Comparison of ENCODE assay signal across 8 cellular contexts in genomic region chr5:180090098-180090768, GRCh38. TPM values are rescaled to one million over a fixed set of nuclear protein-coding genes. Genes with fewer than 3 reads are reported as not detected.
DNase-seq lines count a peak whose midpoint lies in the region; ATAC-seq and TF ChIP-seq lines count a peak whose summit lies in the region.

No MANE protein-coding gene starts in this region.

- intact Hi-C loops in OCI-LY7 (cut with micrococcal nuclease; ENCODE audit: unreplicated experiment): no loop called here

- no peaks in the 10 kb centered on the region for H3K9me3 Mint-ChIP-seq in naive B cell

- H3K36me3 Mint-ChIP-seq in naive B cell: no peaks in the 10 kb centered on the region

- no peaks in the 10 kb centered on the region for H3K27me3 ChIP-seq in fibroblast of lung (ENCODE audit: control insufficient read depth, insufficient read depth, low read length)

- DNase-seq in AG09309 (ENCODE audit: low read depth): no peak
- DNase-seq in OCI-LY7 (ENCODE audit: low spot score): peak; percentile 55
- peak; percentile 85 to 89 for DNase-seq in activated T-cell treated with anti-CD3 and anti-CD28 coated beads, Interleukin-2, amount 50 U/mL, for 48 hours
- DNase-seq in fibroblast of lung (ENCODE audit: low read depth in 2 of 2): peak; percentile 65 to 67
- peak; percentile 81 for DNase-seq in naive B cell
- DNase-seq in stimulated activated CD8-positive, alpha-beta memory T cell treated with anti-CD3 and anti-CD28 coated beads, Interleukin-7, amount 100 ng/mL, for 48 hours (ENCODE audit: extremely low read depth in 1 of 2, low read depth in 1 of 2): peak; percentile 48 to 55

- no TSS peak for BruUV-seq in OCI-LY7 (replicated peaks; lab: Mats Ljungman, UMichigan)

- H3K27me3 Mint-ChIP-seq in naive B cell: peaks cover 4 to 10% (median 5%) of the 10 kb centered on the region in 3 donors

- POLR2A ChIA-PET in OCI-LY7 (lab: Charles Lee): no interaction called here

- CTCF ChIA-PET in OCI-LY7 (lab: Charles Lee; ENCODE audit: unreplicated experiment): interaction anchor here (0.6 to 0.7 kb wide), 2 partner anchors 370 to 677 kb away, joined by 4 read pairs; no protein-coding TSS in a partner anchor

- H3K4me3 Mint-ChIP-seq in naive B cell: peak overlapping the region; percentile 73 to 95 (median 90)

- H3K27ac ChIP-seq in OCI-LY7 (ENCODE audit: low read depth, low read length, poor library complexity, severe bottlenecking) (no peak overlapping the region), fibroblast of lung (ENCODE audit: insufficient read depth, low read length) (no peak overlapping the region)

- H3K27ac Mint-ChIP-seq in naive B cell: peak overlapping the region; percentile 44 to 88 (median 80)

- no peaks in the 10 kb centered on the region for H3K79me2 ChIP-seq in OCI-LY7 (ENCODE audit: insufficient read depth, low read depth, low read length)
- no peaks in the 10 kb centered on the region for H3K79me2 ChIP-seq in fibroblast of lung (ENCODE audit: control insufficient read depth, insufficient read depth, low read length)

- no peaks in the 10 kb centered on the region for H3K9me3 ChIP-seq in OCI-LY7 (ENCODE audit: low read length)
- no peaks in the 10 kb centered on the region for H3K9me3 ChIP-seq in fibroblast of lung (ENCODE audit: control insufficient read depth, insufficient read depth, low read depth, low read length)

- peaks cover 4 to 13% (median 8%) of the 10 kb centered on the region in 3 donors for H3K4me1 Mint-ChIP-seq in naive B cell

- no peak overlapping the region for H2AFZ ChIP-seq in OCI-LY7 (ENCODE audit: low read length)
- H2AFZ ChIP-seq in fibroblast of lung (ENCODE audit: low read length): peak overlapping the region; percentile 83

- peak; percentile 53 for ATAC-seq in GM21786 (IDR thresholded peaks at IDR 0.05; ENCODE audit: unreplicated experiment)
- ATAC-seq in naive B cell (ENCODE audit: low read depth in 2 of 2): peak; percentile 96 to 97
- ATAC-seq in GM21360 (IDR thresholded peaks at IDR 0.05; ENCODE audit: unreplicated experiment): no peak

- H4K20me1 ChIP-seq in OCI-LY7 (ENCODE audit: insufficient read depth, low read length) (no peaks in the 10 kb centered on the region), fibroblast of lung (ENCODE audit: control insufficient read depth, extremely low read depth, insufficient read depth, low read length) (no peaks in the 10 kb centered on the region)

- H3K4me2 ChIP-seq in OCI-LY7 (ENCODE audit: low read length) (peak overlapping the region; percentile 24; the same call in 1 of the 2 replicates), fibroblast of lung (ENCODE audit: extremely low read depth, insufficient read depth, low read length) (peak overlapping the region; percentile 64)

- H3K4me1 ChIP-seq in OCI-LY7 (ENCODE audit: insufficient read depth, low read length, poor library complexity, severe bottlenecking) (peaks cover 4% of the 10 kb centered on the region), fibroblast of lung (ENCODE audit: control insufficient read depth, extremely low read depth, insufficient read depth, low read length) (no peaks in the 10 kb centered on the region)

- H3K36me3 ChIP-seq in OCI-LY7 (ENCODE audit: insufficient read depth, low read length) (no peaks in the 10 kb centered on the region), fibroblast of lung (ENCODE audit: control insufficient read depth, insufficient read depth, low read length) (no peaks in the 10 kb centered on the region)

- peak; percentile 76 for TF ChIP-seq CTCF in AG09309 (IDR thresholded peaks at IDR 0.05; ENCODE audit: control insufficient read depth, insufficient read depth, low read depth, low read length, missing control alignments)
- TF ChIP-seq CTCF in OCI-LY7 (conservative IDR thresholded peaks at IDR 0.05; ENCODE audit: low read length): peak; percentile 76
- TF ChIP-seq CTCF in fibroblast of lung (conservative IDR thresholded peaks at IDR 0.05 in 1 of 2, IDR thresholded peaks at IDR 0.05 in 1 of 2; ENCODE audit: low read depth in 1 of 2, low read length in 2 of 2): peak; percentile 65 to 84

- H3K4me3 ChIP-seq in AG09309 (ENCODE audit: control insufficient read depth, low read depth, low read length) (peak overlapping the region; percentile 66), OCI-LY7 (ENCODE audit: low read depth, low read length, poor library complexity, severe bottlenecking) (peak overlapping the region; percentile 25), fibroblast of lung (replicated peaks in 1 of 4; ENCODE audit: control extremely low read depth in 1 of 4, insufficient read depth in 1 of 4, low read depth in 3 of 4, low read length in 4 of 4) (peak overlapping the region; percentile 32 to 62 (median 48))

- H3K9ac ChIP-seq in fibroblast of lung (ENCODE audit: insufficient read depth, low read length): peak overlapping the region; percentile 26

- no peaks in the 10 kb centered on the region for H3K9me2 ChIP-seq in OCI-LY7 (ENCODE audit: insufficient read depth, low read length)

RNA-seq across cellular contexts. Expression of gene RNF130, which starts 18.7 kb away (rescaled TPM):
- 0.08 and 0.16 TPM in 2 replicates for total RNA-seq in OCI-LY7 (2014; rRNA removed; shearing (Covaris generic))
- total RNA-seq in OCI-LY7 (2022) (not detected in 2 replicates), fibroblast of lung (14.7 and 18.2 TPM in 2 replicates)
- polyA plus RNA-seq in fibroblast of lung (24.4 and 32.4 TPM in 2 replicates), naive B cell (ENCODE audit: low read depth in 6 of 6) (10 to 100 TPM; 20.1 to 36.1 (median 25.3) TPM)
- polyA plus RNA-seq in fibroblast of lung (2012): 19.2 and 22.2 TPM in 2 replicates
- 4.1 and 5.3 TPM in 2 replicates for polyA minus RNA-seq in fibroblast of lung (ENCODE audit: low replicate concordance)

Comparison
In these comparisons a context has a peak if more than half of its experiments do, and no peak if none do; other contexts are left out.
1. RNA of gene RNF130, which starts 18.7 kb away (total RNA-seq): 14.7 to 18.2 TPM in fibroblast of lung; 0.08 to 0.16 TPM in OCI-LY7; every median in the first group is over 10 times any median in the second.
2. Peak in every context shown above with its lines, with median percentiles within 50 percentile points of each other: H3K4me3 ChIP-seq and CTCF ChIP-seq.